30 cellular contexts compared by ENCODE assay signal in the genomic region with DNA sequence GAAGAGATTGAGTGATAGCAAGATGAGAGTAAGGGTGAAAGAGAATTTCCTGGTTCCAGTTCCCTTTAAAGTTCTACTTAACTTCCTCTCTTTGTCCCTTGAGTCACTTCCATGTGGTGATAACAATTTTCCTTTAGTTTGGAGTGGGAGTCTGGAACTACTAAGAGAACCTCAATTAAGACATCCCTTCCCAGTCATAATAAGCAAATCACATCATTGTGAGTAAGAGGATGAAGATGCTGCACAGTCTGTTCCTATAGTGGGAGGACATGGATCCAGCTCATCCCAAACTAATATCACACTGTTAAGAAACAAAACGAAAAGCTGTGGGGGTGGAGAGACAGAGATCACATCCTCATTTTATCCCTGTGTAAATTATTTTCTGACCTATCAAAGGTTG. TPM values are rescaled to one million over a fixed set of nuclear protein-coding genes. Genes with fewer than 3 reads are reported as not detected.
"Had no signal": no experiment of that assay in that cellular context is flagged by ENCODE, and none has a peak within 500 bp of the region (broad histone marks: within the 10 kb centered on the region; RNA-seq: fewer than 3 reads in every experiment).

No MANE protein-coding gene starts in this region.

- H3K27me3 ChIP-seq: right atrium auricular region, thyroid gland, vagina had no signal

- H3K9me3 ChIP-seq: prostate gland, thyroid gland, vagina had no signal

- H3K4me1 ChIP-seq: esophagus squamous epithelium, left lung, prostate gland, right atrium auricular region, sigmoid colon, stomach, thyroid gland, vagina had no signal

- ATAC-seq: effector memory CD8-positive, alpha-beta T cell; left cardiac atrium; left lung; mucosa of descending colon; stimulated activated effector memory CD8-positive, alpha-beta T cell treated with anti-CD3 and anti-CD28 coated beads, Interleukin-12 subunit alpha, Interleukin-12 subunit beta, amount 100 ng/mL, for 72 hours had no signal

- H3K36me3 ChIP-seq: esophagus squamous epithelium, left lung, prostate gland, right atrium auricular region, sigmoid colon, stomach, thyroid gland, vagina had no signal

- DNase-seq: cortex of kidney; effector memory CD8-positive, alpha-beta T cell; erythroblast; esophagus squamous epithelium; left cardiac atrium; left lung; mesenchymal stem cell; mucosa of descending colon; naive B cell; nephron progenitor cell; nucleus accumbens; sigmoid colon; stimulated activated CD4-positive, alpha-beta T cell treated with anti-CD3 and anti-CD28 coated beads, Interleukin-2, amount 100 ng/mL, for 24 hours; stimulated activated CD4-positive, alpha-beta T cell treated with anti-CD3 and anti-CD28 coated beads, Interleukin-4, amount 100 ng/mL, for 24 hours; stimulated activated naive CD4-positive, alpha-beta T cell treated with Interleukin-2 at 50 U/mL for 16 hours; stomach; thyroid gland had no signal

- H3K27ac ChIP-seq: esophagus squamous epithelium, hepatocyte, left lung, prostate gland, right atrium auricular region, sigmoid colon, stomach, thyroid gland, vagina had no signal

- H3K4me3 ChIP-seq: esophagus squamous epithelium, hepatocyte, left lung, mucosa of descending colon, prostate gland, right atrium auricular region, sigmoid colon, stomach, thyroid gland, vagina had no signal

RNA-seq across cellular contexts. Expression of a gene that starts 24.4 kb away (rescaled TPM):
- total RNA-seq: dermis microvascular lymphatic vessel endothelial cell, fibroblast of villous mesenchyme, glomerular endothelial cell, hepatocyte, kidney epithelial cell, lung microvascular endothelial cell, mesothelial cell of epicardium, osteocyte, skeletal muscle tissue had no signal
- polyA plus RNA-seq: hepatocyte had no signal
